ENCODE assay signal across 10 cellular contexts in the genomic region with DNA sequence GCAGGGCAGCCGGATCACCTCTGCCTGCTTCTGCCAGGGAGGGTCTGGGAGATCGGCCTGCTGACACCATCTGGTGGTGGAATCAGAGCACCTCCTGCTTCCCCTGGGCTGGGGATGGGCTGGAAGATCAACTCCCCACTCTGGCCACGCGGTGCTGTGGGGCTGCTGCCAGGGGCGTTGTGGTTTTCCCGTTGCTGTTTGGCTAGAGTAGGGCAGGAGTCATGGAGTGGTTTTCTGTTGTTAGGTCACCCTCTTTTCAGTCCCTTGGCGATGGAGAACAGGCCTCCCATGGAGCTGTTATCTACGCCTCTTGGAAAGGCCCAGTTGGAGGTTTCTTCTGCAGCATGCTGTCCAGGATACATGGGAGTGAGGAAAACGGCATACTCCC. TPM values are rescaled to one million over a fixed set of nuclear protein-coding genes. Genes with fewer than 3 reads are reported as not detected.
DNase-seq lines count a peak whose midpoint lies in the region; ATAC-seq and TF ChIP-seq lines count a peak whose summit lies in the region.
"Had no signal": no experiment of that assay in that cellular context is flagged by ENCODE, and none has a peak within 500 bp of the region (broad histone marks: within the 10 kb centered on the region; RNA-seq: fewer than 3 reads in every experiment).

No MANE protein-coding gene starts in this region.

- H3K36me3 Mint-ChIP-seq in endodermal cell (ENCODE audit: low read depth) (peaks cover 36% of the 10 kb centered on the region), nephron progenitor cell (ENCODE audit: low read depth) (peaks cover 92% of the 10 kb centered on the region)

- peaks cover 21% of the 10 kb centered on the region for H3K36me3 ChIP-seq in endodermal cell (ENCODE audit: control insufficient read depth, insufficient read depth, low read length)
- H3K36me3 ChIP-seq in Peyer's patch: peaks cover 0 to 7% (median 0%) of the 10 kb centered on the region in 3 donors

- H3K27me3 ChIP-seq in endodermal cell (ENCODE audit: control insufficient read depth, insufficient read depth, low read length, poor library complexity, severe bottlenecking) (no peaks in the 10 kb centered on the region), Peyer's patch (no peaks in the 10 kb centered on the region)

- TF ChIP-seq POLR2A in Peyer's patch (IDR thresholded peaks at IDR 0.05): no peak

- no peaks in the 10 kb centered on the region for H3K27me3 Mint-ChIP-seq in endodermal cell (ENCODE audit: insufficient read depth)
- no peaks in the 10 kb centered on the region for H3K27me3 Mint-ChIP-seq in nephron progenitor cell (ENCODE audit: low read depth, poor library complexity)
- H3K27me3 Mint-ChIP-seq: stimulated activated naive CD8-positive, alpha-beta T cell treated with anti-CD3 and anti-CD28 coated beads, Interleukin-15, amount 100 ng/mL, for 72 hours had no signal

- H3K27ac ChIP-seq in endodermal cell (ENCODE audit: low read depth, low read length) (no peak overlapping the region), Peyer's patch (no peak overlapping the region)

- peak; percentile 13 for DNase-seq in ELR (ENCODE audit: low read depth)
- DNase-seq in M059J (ENCODE audit: low read depth): peak; percentile 87
- DNase-seq in endodermal cell: peak; percentile 79
- DNase-seq in nephron progenitor cell: no peak
- DNase-seq in SIG-M5 treated with dmso at 0.1 percent for 504 hours (lab: John Stamatoyannopoulos, UW; ENCODE audit: unreplicated experiment): no peak
- DNase-seq in Peyer's patch: no peak
- DNase-seq: Karpas-422; stimulated activated naive CD8-positive, alpha-beta T cell treated with anti-CD3 and anti-CD28 coated beads, Interleukin-15, amount 100 ng/mL, for 72 hours had no signal

- H3K4me3 ChIP-seq in endodermal cell (ENCODE audit: low read length) (no peak overlapping the region), Peyer's patch (no peak overlapping the region)

- H3K9me3 ChIP-seq in endodermal cell (ENCODE audit: control insufficient read depth, low read length) (peaks cover 5% of the 10 kb centered on the region), Peyer's patch (no peaks in the 10 kb centered on the region)

- H3K4me1 Mint-ChIP-seq in endodermal cell (peaks cover 17% of the 10 kb centered on the region), nephron progenitor cell (peaks cover 53% of the 10 kb centered on the region)

- H3K9me3 Mint-ChIP-seq in endodermal cell (no peaks in the 10 kb centered on the region), nephron progenitor cell (peaks cover 6% of the 10 kb centered on the region)
- H3K9me3 Mint-ChIP-seq: stimulated activated naive CD8-positive, alpha-beta T cell treated with anti-CD3 and anti-CD28 coated beads, Interleukin-15, amount 100 ng/mL, for 72 hours had no signal

- ATAC-seq in HG02623 (IDR thresholded peaks at IDR 0.05; ENCODE audit: unreplicated experiment): no peak
- ATAC-seq in GM19397 (IDR thresholded peaks at IDR 0.05; ENCODE audit: unreplicated experiment): no peak
- ATAC-seq: stimulated activated naive CD8-positive, alpha-beta T cell treated with anti-CD3 and anti-CD28 coated beads, Interleukin-15, amount 100 ng/mL, for 72 hours had no signal

- H3K4me1 ChIP-seq in endodermal cell (ENCODE audit: control insufficient read depth, insufficient read depth, low read length): no peaks in the 10 kb centered on the region
- no peaks in the 10 kb centered on the region for H3K4me1 ChIP-seq in Peyer's patch

- H3K27ac Mint-ChIP-seq in endodermal cell: no peak overlapping the region
- peak overlapping the region; percentile 72 for H3K27ac Mint-ChIP-seq in nephron progenitor cell
- H3K27ac Mint-ChIP-seq: stimulated activated naive CD8-positive, alpha-beta T cell treated with anti-CD3 and anti-CD28 coated beads, Interleukin-15, amount 100 ng/mL, for 72 hours had no signal

- TF ChIP-seq CTCF in endodermal cell (conservative IDR thresholded peaks at IDR 0.05) (peak; percentile 65), nephron progenitor cell (IDR thresholded peaks at IDR 0.05) (no peak), Peyer's patch (IDR thresholded peaks at IDR 0.05) (peak in 2 of 6 experiments; percentile 8 to 22)

- H3K4me3 Mint-ChIP-seq in endodermal cell: no peak overlapping the region
- no peak overlapping the region for H3K4me3 Mint-ChIP-seq in nephron progenitor cell
- H3K4me3 Mint-ChIP-seq: stimulated activated naive CD8-positive, alpha-beta T cell treated with anti-CD3 and anti-CD28 coated beads, Interleukin-15, amount 100 ng/mL, for 72 hours had no signal

- 83 to 85% methylated on average over 8 to 9 of the region's 9 CpGs for WGBS in endodermal cell (ENCODE audit: insufficient coverage in 1 of 2, insufficient read length in 1 of 2), 2 experiments

- H3K9ac ChIP-seq in endodermal cell (ENCODE audit: extremely low read depth, low read length, poor library complexity, severe bottlenecking): no peak overlapping the region

RNA-seq across cellular contexts. Expression of gene BCL2L11, which starts 15.2 kb away (rescaled TPM):
- total RNA-seq in M059J (2014; rRNA removed; shearing (Covaris generic)): 6.5 and 7.6 TPM in 2 replicates
- total RNA-seq in endodermal cell: 10 to 100 TPM; 16.7 to 21.0 TPM
- 18.3 TPM for polyA plus RNA-seq in endodermal cell (2013, experiment 1 of 2)
- polyA plus RNA-seq in endodermal cell (2013, experiment 2 of 2): 21.4 TPM
- 10 to 100 TPM; 35.9 to 98.1 (median 62.2) TPM for total RNA-seq in Peyer's patch

Comparison
In these comparisons a context has a peak if more than half of its experiments do, and no peak if none do; other contexts are left out.
1. DNase-seq: peak in ELR (single experiment), M059J (single experiment) and endodermal cell (single experiment); none in nephron progenitor cell (single experiment), SIG-M5 treated with dmso at 0.1 percent for 504 hours (single experiment) and Peyer's patch (0 of 3).